Comparison of ENCODE assay signal across 16 cellular contexts in the genomic region with DNA sequence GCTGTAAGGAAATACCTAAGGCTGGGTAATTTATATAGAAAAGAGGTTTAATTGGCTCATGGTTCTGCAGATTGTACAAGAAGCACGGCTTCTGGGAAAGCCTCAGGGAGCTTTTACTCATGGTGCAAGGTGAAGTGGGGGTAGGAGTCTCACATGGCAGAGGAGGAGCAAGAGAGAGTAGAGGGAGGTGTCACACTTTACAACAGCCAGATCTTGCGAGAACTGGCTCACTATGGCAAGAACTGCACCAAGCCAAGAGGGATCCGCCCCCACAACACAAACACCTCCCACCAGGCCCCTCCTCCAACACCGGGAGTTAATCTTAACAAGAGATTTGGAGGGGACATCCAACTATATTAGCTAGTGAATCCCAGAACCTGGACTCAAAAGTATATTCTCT.
"Had no signal": no experiment of that assay in that cellular context is flagged by ENCODE, and none has a peak within 500 bp of the region (broad histone marks: within the 10 kb centered on the region; RNA-seq: fewer than 3 reads in every experiment).

No MANE protein-coding gene starts in this region.

- H3K9me3 ChIP-seq: ascending aorta, gastroesophageal sphincter, stomach, thoracic aorta had no signal

- DNase-seq: activated CD4-positive, alpha-beta T cell treated with anti-CD3 and anti-CD28 coated beads for 48 hours; activated CD8-positive, alpha-beta T cell treated with anti-CD3 and anti-CD28 coated beads, Interleukin-2, amount 10 ng/mL, durations not matched to agents 7 days and 5 days; activated naive CD4-positive, alpha-beta T cell treated with Interleukin-2 at 50 U/mL for 16 hours; activated naive CD8-positive, alpha-beta T cell treated with anti-CD3 and anti-CD28 coated beads, Interleukin-2, amount 50 U/mL, for 24 hours; naive thymus-derived CD4-positive, alpha-beta T cell; occipital lobe; right cardiac atrium; small intestine; stomach had no signal

- H3K4me3 ChIP-seq: ascending aorta, cardiac muscle cell, gastroesophageal sphincter, lung, stomach, thoracic aorta had no signal

- H3K27ac Mint-ChIP-seq: activated CD8-positive, alpha-beta T cell treated with anti-CD3 and anti-CD28 coated beads, Interleukin-2, amount 10 ng/mL, durations not matched to agents 7 days and 5 days; activated naive CD8-positive, alpha-beta T cell treated with anti-CD3 and anti-CD28 coated beads, Interleukin-2, amount 50 U/mL, for 24 hours; activated T-helper 1 cell treated with anti-CD3 and anti-CD28 coated beads, Interleukin-12 subunit alpha, Interleukin-12 subunit beta, Interleukin-2, Interleukin-4 antibody, amounts not matched to agents 30 ng/mL and 10 ng/mL and 1 ng/mL, durations not matched to agents 14 hours and 24 hours and 36 hours; naive thymus-derived CD4-positive, alpha-beta T cell; progenitor cell of endocrine pancreas had no signal

- H3K27me3 Mint-ChIP-seq: activated naive CD8-positive, alpha-beta T cell treated with anti-CD3 and anti-CD28 coated beads, Interleukin-2, amount 50 U/mL, for 24 hours; progenitor cell of endocrine pancreas had no signal

- H3K4me1 ChIP-seq: ascending aorta, gastroesophageal sphincter had no signal

- ATAC-seq: activated CD8-positive, alpha-beta T cell treated with anti-CD3 and anti-CD28 coated beads, Interleukin-2, amount 10 ng/mL, durations not matched to agents 7 days and 5 days; activated naive CD8-positive, alpha-beta T cell treated with anti-CD3 and anti-CD28 coated beads, Interleukin-2, amount 50 U/mL, for 24 hours; gastroesophageal sphincter; naive thymus-derived CD4-positive, alpha-beta T cell; right cardiac atrium had no signal

- H3K4me3 Mint-ChIP-seq: activated CD8-positive, alpha-beta T cell treated with anti-CD3 and anti-CD28 coated beads, Interleukin-2, amount 10 ng/mL, durations not matched to agents 7 days and 5 days; activated naive CD8-positive, alpha-beta T cell treated with anti-CD3 and anti-CD28 coated beads, Interleukin-2, amount 50 U/mL, for 24 hours; activated T-helper 1 cell treated with anti-CD3 and anti-CD28 coated beads, Interleukin-12 subunit alpha, Interleukin-12 subunit beta, Interleukin-2, Interleukin-4 antibody, amounts not matched to agents 30 ng/mL and 10 ng/mL and 1 ng/mL, durations not matched to agents 14 hours and 24 hours and 36 hours; naive thymus-derived CD4-positive, alpha-beta T cell had no signal

- H3K36me3 ChIP-seq: ascending aorta, cardiac muscle cell, gastroesophageal sphincter, stomach, thoracic aorta had no signal

- H3K9me3 Mint-ChIP-seq: activated naive CD8-positive, alpha-beta T cell treated with anti-CD3 and anti-CD28 coated beads, Interleukin-2, amount 50 U/mL, for 24 hours; activated T-helper 1 cell treated with anti-CD3 and anti-CD28 coated beads, Interleukin-12 subunit alpha, Interleukin-12 subunit beta, Interleukin-2, Interleukin-4 antibody, amounts not matched to agents 30 ng/mL and 10 ng/mL and 1 ng/mL, durations not matched to agents 14 hours and 24 hours and 36 hours had no signal

- H3K27me3 ChIP-seq: ascending aorta, cardiac muscle cell, gastroesophageal sphincter, stomach had no signal

- H3K27ac ChIP-seq: ascending aorta, cardiac muscle cell, gastroesophageal sphincter, stomach, thoracic aorta had no signal
